ENCODE assay signal across 14 cellular contexts in genomic region chr20:61895686-61896057, GRCh38.
"Had no signal": no experiment of that assay in that cellular context is flagged by ENCODE, and none has a peak within 500 bp of the region (broad histone marks: within the 10 kb centered on the region; RNA-seq: fewer than 3 reads in every experiment).

No MANE protein-coding gene starts in this region.

- H3K4me1 ChIP-seq: heart left ventricle, left lung, parathyroid adenoma, psoas muscle, tibial artery, upper lobe of right lung had no signal

- DNase-seq: stimulated activated CD4-positive, alpha-beta T cell treated with anti-CD3 and anti-CD28 coated beads, Interleukin-4, amount 100 ng/mL, for 24 hours; stimulated activated naive CD4-positive, alpha-beta T cell; tibial artery; upper lobe of right lung had no signal

- H3K9ac ChIP-seq: parathyroid adenoma had no signal

- H3K36me3 ChIP-seq: heart left ventricle, left lung, neutrophil, suprapubic skin, thoracic aorta, tibial artery, upper lobe of right lung had no signal

- H3K27me3 ChIP-seq: neutrophil, upper lobe of right lung had no signal

- H3K4me3 ChIP-seq: heart left ventricle, left lung, mucosa of descending colon, psoas muscle, skin epidermis, suprapubic skin, thoracic aorta, tibial artery, upper lobe of right lung had no signal

- ATAC-seq: naive thymus-derived CD4-positive, alpha-beta T cell had no signal

- H3K9me3 ChIP-seq: heart left ventricle, left lung, mucosa of descending colon, neutrophil, psoas muscle, suprapubic skin, thoracic aorta, tibial artery, upper lobe of right lung had no signal

- H3K27ac ChIP-seq: heart left ventricle, left lung, neutrophil, parathyroid adenoma, psoas muscle, skin epidermis, suprapubic skin, thoracic aorta, tibial artery, upper lobe of right lung had no signal
